In the genomic region with DNA sequence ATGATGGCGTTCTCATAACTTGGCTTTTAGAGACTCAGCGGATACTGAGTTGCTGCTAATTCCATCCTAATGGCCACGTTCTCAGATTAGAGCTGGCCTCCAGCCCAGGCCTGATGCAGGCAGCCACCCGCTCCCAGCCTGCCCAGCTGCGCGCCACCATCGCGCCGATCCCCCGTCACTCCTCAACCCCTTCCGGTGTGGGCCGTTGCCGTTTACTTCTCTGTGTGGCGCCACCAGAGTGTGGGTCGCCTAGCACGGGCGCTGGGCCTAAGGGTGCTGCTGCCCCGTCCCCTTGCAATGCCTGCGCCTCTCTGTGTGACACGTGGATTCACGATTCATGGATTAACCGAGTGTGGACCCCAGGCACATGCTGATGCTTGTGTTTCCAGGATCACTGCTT, we compare ENCODE assay signal across 21 cellular contexts.
DNase-seq lines count a peak whose midpoint lies in the region; ATAC-seq, FAIRE-seq and TF ChIP-seq lines count a peak whose summit lies in the region.
"Had no signal": no experiment of that assay in that cellular context is flagged by ENCODE, and none has a peak within 500 bp of the region (broad histone marks: within the 10 kb centered on the region; RNA-seq: fewer than 3 reads in every experiment).

No MANE protein-coding gene starts in this region.

- FAIRE-seq in kidney (lab: Jason Lieb, UNC): no peak
- FAIRE-seq: A549, D721Med, GM12892 had no signal

- H3K27me3 ChIP-seq in left ventricle myocardium inferior (ENCODE audit: low read depth) (peaks cover 32% of the 10 kb centered on the region), aorta (ENCODE audit: control insufficient read depth in 1 of 2, insufficient read depth in 2 of 2, low read length in 1 of 2) (no peaks in the 10 kb centered on the region)
- H3K27me3 ChIP-seq: BE2C had no signal

- no peak overlapping the region for H3K9ac ChIP-seq in kidney (ENCODE audit: low read length in 2 of 2)

- TF ChIP-seq CTCF in left ventricle myocardium inferior (IDR thresholded peaks at IDR 0.05; ENCODE audit: borderline replicate concordance): no peak
- no peak for TF ChIP-seq CTCF in kidney (IDR thresholded peaks at IDR 0.05; ENCODE audit: borderline replicate concordance, extremely low read depth, insufficient read depth)
- no peak for TF ChIP-seq CTCF in foreskin fibroblast (IDR thresholded peaks at IDR 0.05; ENCODE audit: low read depth, low read length)

- ATAC-seq in Right ventricle myocardium superior (ENCODE audit: poor library complexity) (no peak), aorta (ENCODE audit: low FRiP score) (no peak)
- ATAC-seq: A549; CD8-positive, alpha-beta T cell had no signal

- DNase-seq in left ventricle myocardium inferior (peak; percentile 2), Right ventricle myocardium superior (no peak), kidney (peak; percentile 37), posterior vena cava (ENCODE audit: low spot score) (peak; percentile 57), aorta (peak; percentile 34 to 46), DMS53 (lab: John Stamatoyannopoulos, UW) (no peak), NCI-H2171 treated with DMSO at 0.1 percent for 48 hours (lab: John Stamatoyannopoulos, UW) (no peak), foreskin fibroblast (no peak)
- DNase-seq: BE2C; CD8-positive, alpha-beta T cell; COR-L47; DMS153; DND-41; GDM1; GOT3; HCEC 1CT; HFFc6 had no signal

- no peaks in the 10 kb centered on the region for H3K36me3 ChIP-seq in left ventricle myocardium inferior
- no peaks in the 10 kb centered on the region for H3K36me3 ChIP-seq in kidney (ENCODE audit: control insufficient read depth in 1 of 2, insufficient read depth in 2 of 2, low read length in 2 of 2)
- H3K36me3 ChIP-seq in aorta (ENCODE audit: control insufficient read depth in 1 of 2, insufficient read depth in 2 of 2, low read length in 1 of 2): no peaks in the 10 kb centered on the region
- H3K36me3 ChIP-seq: BE2C had no signal

- intact Hi-C loops in left ventricle myocardium inferior (cut with micrococcal nuclease) (no loop called here), Right ventricle myocardium superior (cut with DNase I) (no loop called here), kidney (cut with DNase I) (no loop called here), posterior vena cava (cut with DNase I) (no loop called here), aorta (cut with DNase I) (no loop called here)

- H3K4me3 ChIP-seq in left ventricle myocardium inferior (no peak overlapping the region), kidney (ENCODE audit: low read length in 2 of 2) (no peak overlapping the region), aorta (ENCODE audit: low read length in 2 of 2) (no peak overlapping the region), foreskin fibroblast (ENCODE audit: low read depth in 1 of 2, low read length in 2 of 2) (no peak overlapping the region)
- H3K4me3 ChIP-seq: A549 had no signal

- WGBS in aorta, 2 donors: 90 to 91% methylated on average over 22 of the region's 22 CpGs

- H3K27ac ChIP-seq in left ventricle myocardium inferior (replicated peaks) (no peak overlapping the region), kidney (ENCODE audit: low read depth in 2 of 2, low read length in 2 of 2) (no peak overlapping the region), aorta (ENCODE audit: low read depth in 1 of 2, low read length in 2 of 2) (no peak overlapping the region)
- H3K27ac ChIP-seq: A549, C4-2B had no signal

- H3K4me1 ChIP-seq in left ventricle myocardium inferior: no peaks in the 10 kb centered on the region
- no peaks in the 10 kb centered on the region for H3K4me1 ChIP-seq in kidney (ENCODE audit: control insufficient read depth in 1 of 2, insufficient read depth in 1 of 2, low read depth in 1 of 2, low read length in 2 of 2)
- no peaks in the 10 kb centered on the region for H3K4me1 ChIP-seq in aorta (ENCODE audit: control insufficient read depth in 1 of 2, insufficient read depth in 2 of 2, low read length in 2 of 2)
- H3K4me1 ChIP-seq: A549, BE2C had no signal

- peaks cover 10% of the 10 kb centered on the region for H3K9me3 ChIP-seq in left ventricle myocardium inferior (replicated peaks)
- peaks cover 0 to 3% of the 10 kb centered on the region in 2 donors for H3K9me3 ChIP-seq in kidney (ENCODE audit: control insufficient read depth in 1 of 2, low read length in 2 of 2)
- no peaks in the 10 kb centered on the region for H3K9me3 ChIP-seq in aorta (ENCODE audit: control insufficient read depth, low read length)
- H3K9me3 ChIP-seq: A549, BE2C had no signal

Comparison
In these comparisons a context has a peak if more than half of its experiments do, and no peak if none do; other contexts are left out.
1. DNase-seq: peak in left ventricle myocardium inferior (single experiment), kidney (single experiment), posterior vena cava (single experiment) and aorta (2 of 2); none in Right ventricle myocardium superior (single experiment), DMS53 (single experiment), NCI-H2171 treated with DMSO at 0.1 percent for 48 hours (single experiment) and foreskin fibroblast (0 of 2).